ENCODE assay signal across 23 cellular contexts in genomic region chr1:68585371-68585770, GRCh38.
"Had no signal": no experiment of that assay in that cellular context is flagged by ENCODE, and none has a peak within 500 bp of the region (broad histone marks: within the 10 kb centered on the region; RNA-seq: fewer than 3 reads in every experiment).

No MANE protein-coding gene starts in this region.

- H3K36me3 ChIP-seq: cardiac muscle cell, esophagus squamous epithelium, gastrocnemius medialis, sigmoid colon, upper lobe of left lung had no signal

- H3K27me3 ChIP-seq: body of pancreas, cardiac muscle cell, esophagus squamous epithelium, gastrocnemius medialis, sigmoid colon, testis, upper lobe of left lung had no signal

- H3K4me1 ChIP-seq: body of pancreas, esophagus squamous epithelium, gastrocnemius medialis, sigmoid colon, testis, upper lobe of left lung had no signal

- H3K4me3 ChIP-seq: body of pancreas, cardiac muscle cell, esophagus squamous epithelium, gastrocnemius medialis, sigmoid colon, smooth muscle cell, testis, upper lobe of left lung had no signal

- H3K27ac ChIP-seq: body of pancreas, cardiac muscle cell, esophagus squamous epithelium, gastrocnemius medialis, sigmoid colon, testis, upper lobe of left lung had no signal

- H3K9me3 ChIP-seq: body of pancreas, gastrocnemius medialis, testis had no signal

- ATAC-seq: activated CD8-positive, alpha-beta T cell treated with anti-CD3 and anti-CD28 coated beads, Interleukin-2, amount 10 ng/mL, durations not matched to agents 7 days and 5 days; body of pancreas; gastrocnemius medialis; left cardiac atrium; stimulated activated naive B cell treated with anti-CD40 and anti-IgM and Interleukin-4, amounts not matched to agents 10 μg/mL and 1 μg/mL and 100 μg/mL, for 72 hours had no signal

- DNase-seq: activated CD4-positive, alpha-beta T cell treated with anti-CD3 and anti-CD28 coated beads for 1 hour; activated CD4-positive, alpha-beta T cell treated with anti-CD3 and anti-CD28 coated beads, Interleukin-2, amount 50 U/mL, for 1 hour; activated CD8-positive, alpha-beta T cell treated with anti-CD3 and anti-CD28 coated beads, Interleukin-2, amount 10 ng/mL, durations not matched to agents 7 days and 5 days; activated gamma-delta T cell treated with Interleukin-2 at 50 U/mL for 16 hours; activated T-cell treated with anti-CD3 and anti-CD28 coated beads, Interleukin-2, amount 50 U/mL, for 1 hour; body of pancreas; cortex of kidney; endodermal cell; esophagus squamous epithelium; gastrocnemius medialis; head of caudate nucleus; islet precursor cell; left cardiac atrium; mesenchymal stem cell; naive B cell; nucleus accumbens; sigmoid colon; stimulated activated CD4-positive, alpha-beta T cell treated with anti-CD3 and anti-CD28 coated beads, Interleukin-15, amount 100 ng/mL, for 24 hours; stimulated activated naive B cell treated with anti-CD40 and anti-IgM and Interleukin-4, amounts not matched to agents 10 μg/mL and 1 μg/mL and 100 μg/mL, for 72 hours; testis; upper lobe of left lung had no signal
